ENCODE assay signal across 17 cellular contexts in the genomic region with DNA sequence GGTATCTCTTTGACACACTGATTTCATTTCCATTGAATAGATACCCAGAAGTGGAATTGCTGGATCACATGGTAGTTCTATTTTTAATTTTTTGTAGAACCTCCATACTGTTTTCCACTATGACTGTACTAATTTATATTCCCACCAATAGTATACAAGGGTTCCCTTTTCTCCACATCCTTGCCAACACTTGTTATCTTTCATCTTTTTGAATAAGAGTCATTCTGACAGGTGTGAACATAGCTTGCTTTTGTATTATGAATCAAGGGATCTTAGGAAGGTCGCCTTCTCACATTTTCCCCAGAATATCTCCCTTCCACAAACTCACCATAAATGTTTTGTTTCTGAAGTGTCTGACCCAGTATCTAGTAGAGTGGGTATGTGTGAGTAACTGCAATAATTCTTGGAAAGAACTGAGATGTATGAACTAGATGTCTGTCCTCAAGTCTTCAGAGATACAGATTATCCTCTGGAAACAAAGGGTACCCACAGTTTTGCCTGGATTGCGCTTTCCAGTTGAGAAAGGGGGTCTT. TPM values are rescaled to one million over a fixed set of nuclear protein-coding genes. Genes with fewer than 3 reads are reported as not detected.
DNase-seq lines count a peak whose midpoint lies in the region; ATAC-seq and TF ChIP-seq lines count a peak whose summit lies in the region.
"Had no signal": no experiment of that assay in that cellular context is flagged by ENCODE, and none has a peak within 500 bp of the region (broad histone marks: within the 10 kb centered on the region; RNA-seq: fewer than 3 reads in every experiment).

No MANE protein-coding gene starts in this region.

- peak; percentile 68 for DNase-seq in NCI-H1694 treated with DMSO at 0.1 percent for 48 hours (lab: John Stamatoyannopoulos, UW)
- DNase-seq in chondrocyte (ENCODE audit: low spot score) = no peak
- no peak for DNase-seq in NCI-H128 (lab: John Stamatoyannopoulos, UW; ENCODE audit: unreplicated experiment)
- DNase-seq: activated CD4-positive, alpha-beta T cell treated with anti-CD3 and anti-CD28 coated beads, Interleukin-2, amount 10 ng/mL, durations not matched to agents 7 days and 5 days; AML-193; Caco-2; effector CD4-positive, alpha-beta T cell; left colon; NCI-H524 had no signal

- H3K4me2 ChIP-seq in skeletal muscle satellite cell (ENCODE audit: low read length) = peak overlapping the region; percentile 20
- H3K4me2 ChIP-seq: KMS-11 had no signal

- H3K27me3 Mint-ChIP-seq in chondrocyte (ENCODE audit: low read depth) = no peaks in the 10 kb centered on the region
- H3K27me3 Mint-ChIP-seq: activated CD4-positive, alpha-beta T cell treated with anti-CD3 and anti-CD28 coated beads, Interleukin-2, amount 10 ng/mL, durations not matched to agents 7 days and 5 days; activated naive CD4-positive, alpha-beta T cell treated with anti-CD3 and anti-CD28 coated beads, Interleukin-2, amount 50 U/mL, for 24 hours had no signal

- ATAC-seq in HG02970 (IDR thresholded peaks at IDR 0.05; ENCODE audit: low FRiP score, unreplicated experiment) (no peak), GM21526 (IDR thresholded peaks at IDR 0.05; ENCODE audit: low FRiP score, unreplicated experiment) (no peak)
- ATAC-seq: left colon had no signal

- no peaks in the 10 kb centered on the region for H3K36me3 ChIP-seq in skeletal muscle satellite cell (ENCODE audit: insufficient read depth, low read length)
- H3K36me3 ChIP-seq: esophagus muscularis mucosa had no signal

- TF ChIP-seq CTCF in C4-2B (conservative IDR thresholded peaks at IDR 0.05) (no peak), chondrocyte (IDR thresholded peaks at IDR 0.05) (no peak)

- H3K4me1 ChIP-seq in skeletal muscle satellite cell (ENCODE audit: control insufficient read depth, insufficient read depth, low read length) = peaks cover 18% of the 10 kb centered on the region

- H3K9me3 ChIP-seq in skeletal muscle satellite cell (replicated peaks; ENCODE audit: low read length) = no peaks in the 10 kb centered on the region
- H3K9me3 ChIP-seq: Caco-2, esophagus muscularis mucosa had no signal

- H3K27ac ChIP-seq in C4-2B = peak overlapping the region; percentile 90; the same call in 1 of the 2 replicates
- H3K27ac ChIP-seq: esophagus muscularis mucosa, KMS-11 had no signal

- peaks cover 34% of the 10 kb centered on the region for H3K4me1 Mint-ChIP-seq in chondrocyte (ENCODE audit: low read depth)

- H3K9me3 Mint-ChIP-seq in chondrocyte (ENCODE audit: low read depth) = no peaks in the 10 kb centered on the region
- H3K9me3 Mint-ChIP-seq: activated CD4-positive, alpha-beta T cell treated with anti-CD3 and anti-CD28 coated beads, Interleukin-2, amount 10 ng/mL, durations not matched to agents 7 days and 5 days; activated naive CD4-positive, alpha-beta T cell treated with anti-CD3 and anti-CD28 coated beads, Interleukin-2, amount 50 U/mL, for 24 hours; neural crest cell had no signal

- no peaks in the 10 kb centered on the region for H3K27me3 ChIP-seq in skeletal muscle satellite cell (ENCODE audit: control insufficient read depth, insufficient read depth, low read length)
- H3K27me3 ChIP-seq: esophagus muscularis mucosa had no signal

- H3K36me3 Mint-ChIP-seq in chondrocyte (ENCODE audit: low read depth) = no peaks in the 10 kb centered on the region
- H3K36me3 Mint-ChIP-seq: activated naive CD4-positive, alpha-beta T cell treated with anti-CD3 and anti-CD28 coated beads, Interleukin-2, amount 50 U/mL, for 24 hours had no signal

- H3K4me3 Mint-ChIP-seq in chondrocyte (ENCODE audit: unreplicated experiment) = no peak overlapping the region
- H3K4me3 Mint-ChIP-seq: activated CD4-positive, alpha-beta T cell treated with anti-CD3 and anti-CD28 coated beads, Interleukin-2, amount 10 ng/mL, durations not matched to agents 7 days and 5 days; activated naive CD4-positive, alpha-beta T cell treated with anti-CD3 and anti-CD28 coated beads, Interleukin-2, amount 50 U/mL, for 24 hours; neural crest cell had no signal

- peak overlapping the region; percentile 0 for H3K27ac Mint-ChIP-seq in chondrocyte (ENCODE audit: unreplicated experiment)
- H3K27ac Mint-ChIP-seq: activated CD4-positive, alpha-beta T cell treated with anti-CD3 and anti-CD28 coated beads, Interleukin-2, amount 10 ng/mL, durations not matched to agents 7 days and 5 days; activated naive CD4-positive, alpha-beta T cell treated with anti-CD3 and anti-CD28 coated beads, Interleukin-2, amount 50 U/mL, for 24 hours had no signal

- no peak overlapping the region for H3K9ac ChIP-seq in skeletal muscle satellite cell (ENCODE audit: low read depth, low read length)
- H3K9ac ChIP-seq: KMS-11 had no signal

- no peak overlapping the region for H3K4me3 ChIP-seq in skeletal muscle satellite cell (ENCODE audit: low read length)
- H3K4me3 ChIP-seq: esophagus muscularis mucosa had no signal

RNA-seq across cellular contexts. Expression of gene SP3, which starts 17.1 kb away (rescaled TPM):
- total RNA-seq in chondrocyte = 56.9 to 59.4 TPM (median 58.7 TPM) in 3 replicates
- 73.6 and 75.3 TPM in 2 replicates for total RNA-seq in skeletal muscle satellite cell (2012; rRNA removed)
